Comparison of ENCODE assay signal across 13 cellular contexts in genomic region chr2:157825885-157826284, GRCh38. TPM values are rescaled to one million over a fixed set of nuclear protein-coding genes. Genes with fewer than 3 reads are reported as not detected.
DNase-seq lines count a peak whose midpoint lies in the region; ATAC-seq, FAIRE-seq and TF ChIP-seq lines count a peak whose summit lies in the region.
"Had no signal": no experiment of that assay in that cellular context is flagged by ENCODE, and none has a peak within 500 bp of the region (broad histone marks: within the 10 kb centered on the region; RNA-seq: fewer than 3 reads in every experiment).

No MANE protein-coding gene starts in this region.

- no peak overlapping the region for H4K91ac ChIP-seq in IMR-90 (ENCODE audit: insufficient read depth, low read depth, low read length)

- no peaks in the 10 kb centered on the region for H3K27me3 ChIP-seq in CD4-positive, CD25-positive, alpha-beta regulatory T cell (ENCODE audit: control insufficient read depth, insufficient read depth, low read length)
- H3K27me3 ChIP-seq in IMR-90 (ENCODE audit: control insufficient read depth, insufficient read depth, low read length), result no peaks in the 10 kb centered on the region
- H3K27me3 ChIP-seq: ovary had no signal

- H2BK15ac ChIP-seq in IMR-90 (ENCODE audit: low read depth, low read length), result no peak overlapping the region

- no peaks in the 10 kb centered on the region for H3K9me3 Mint-ChIP-seq in CD4-positive, CD25-positive, alpha-beta regulatory T cell
- H3K9me3 Mint-ChIP-seq in nephron (no peaks in the 10 kb centered on the region), osteocyte (ENCODE audit: unreplicated experiment) (no peaks in the 10 kb centered on the region)

- peaks cover 13% of the 10 kb centered on the region for H3K36me3 ChIP-seq in CD4-positive, CD25-positive, alpha-beta regulatory T cell (ENCODE audit: control insufficient read depth, insufficient read depth, low read length)
- no peaks in the 10 kb centered on the region; the same call in none of the 2 replicates for H3K36me3 ChIP-seq in IMR-90 (ENCODE audit: control insufficient read depth, insufficient read depth, low read length)
- H3K36me3 ChIP-seq: ovary had no signal

- no peak overlapping the region for H3K18ac ChIP-seq in IMR-90 (ENCODE audit: low read depth, low read length)

- H3K4me1 ChIP-seq in CD4-positive, CD25-positive, alpha-beta regulatory T cell (ENCODE audit: control insufficient read depth, insufficient read depth, low read length, poor library complexity, severe bottlenecking), result no peaks in the 10 kb centered on the region
- peaks cover 5% of the 10 kb centered on the region for H3K4me1 ChIP-seq in IMR-90 (ENCODE audit: control insufficient read depth, insufficient read depth, low read length)

- TF ChIP-seq POLR2A in IMR-90 (IDR thresholded peaks at IDR 0.05; ENCODE audit: low read depth, low read length), result no peak

- no peak overlapping the region for H3K14ac ChIP-seq in IMR-90 (replicated peaks; ENCODE audit: low read depth, low read length)

- peaks cover 13% of the 10 kb centered on the region for H3K9me1 ChIP-seq in IMR-90 (ENCODE audit: insufficient read depth, low read length)

- H3K4me3 ChIP-seq in CD4-positive, CD25-positive, alpha-beta regulatory T cell (ENCODE audit: low read depth, low read length), result no peak overlapping the region
- H3K4me3 ChIP-seq in IMR-90 (ENCODE audit: insufficient read depth, low read depth, low read length) (no peak overlapping the region), cardiac fibroblast (replicated peaks in 1 of 2; ENCODE audit: low read depth in 2 of 2, low read length in 2 of 2) (no peak overlapping the region)
- H3K4me3 ChIP-seq: ovary had no signal

- H3K4me1 Mint-ChIP-seq in CD4-positive, CD25-positive, alpha-beta regulatory T cell, result peaks cover 28 to 47% (median 32%) of the 10 kb centered on the region in 4 donors
- peaks cover 23% of the 10 kb centered on the region for H3K4me1 Mint-ChIP-seq in nephron
- H3K4me1 Mint-ChIP-seq in osteocyte (ENCODE audit: unreplicated experiment), result peaks cover 31% of the 10 kb centered on the region

- no peaks in the 10 kb centered on the region for H3K9me3 ChIP-seq in CD4-positive, CD25-positive, alpha-beta regulatory T cell (ENCODE audit: control insufficient read depth in 2 of 2, low read length in 2 of 2)
- H3K9me3 ChIP-seq in IMR-90 (ENCODE audit: control insufficient read depth, insufficient read depth, low read length), result no peaks in the 10 kb centered on the region
- H3K9me3 ChIP-seq: ovary, SK-N-SH had no signal

- H2BK120ac ChIP-seq in IMR-90 (ENCODE audit: low read depth, low read length), result no peak overlapping the region

- H2AK5ac ChIP-seq in IMR-90 (ENCODE audit: low read depth, low read length), result no peak overlapping the region

- dilution Hi-C loops in IMR-90 (cut with HindIII; ENCODE audit: low sequenced_read_pairs, unreplicated experiment), result no loop called here

- TF ChIP-seq CTCF in IMR-90 (conservative IDR thresholded peaks at IDR 0.05; ENCODE audit: low read depth, low read length), result no peak
- TF ChIP-seq CTCF in cardiac fibroblast (IDR thresholded peaks at IDR 0.05; ENCODE audit: low read depth, low read length), result no peak
- no peak for TF ChIP-seq CTCF in nephron (IDR thresholded peaks at IDR 0.05; ENCODE audit: unreplicated experiment in 3 of 3)
- TF ChIP-seq CTCF in osteocyte (IDR thresholded peaks at IDR 0.05), result no peak

- no peak overlapping the region for H3K4ac ChIP-seq in IMR-90 (ENCODE audit: low read depth, low read length)

- H3K4me3 Mint-ChIP-seq in CD4-positive, CD25-positive, alpha-beta regulatory T cell, result no peak overlapping the region
- H3K4me3 Mint-ChIP-seq in nephron (no peak overlapping the region), osteocyte (ENCODE audit: unreplicated experiment) (no peak overlapping the region)

- DNase-seq in CD4-positive, CD25-positive, alpha-beta regulatory T cell, result no peak
- DNase-seq in IMR-90, result peak; percentile 54
- DNase-seq in cardiac fibroblast (ENCODE audit: low read depth in 2 of 2), result peak; percentile 44 to 63
- no peak for DNase-seq in RCC 7860 (ENCODE audit: low spot score)
- DNase-seq in osteocyte (ENCODE audit: extremely low spot score, unreplicated experiment), result no peak
- DNase-seq in effector CD4-positive, alpha-beta T cell, result no peak
- DNase-seq: caudate nucleus, NCI-H2081, ovary, SK-N-SH had no signal

- no peak overlapping the region for H2BK20ac ChIP-seq in IMR-90 (ENCODE audit: low read depth, low read length)

- no TSS peak for BruUV-seq in IMR-90 (replicated peaks; lab: Mats Ljungman, UMichigan)

- ATAC-seq in CD4-positive, CD25-positive, alpha-beta regulatory T cell (ENCODE audit: low read depth in 2 of 2), result no peak
- ATAC-seq in IMR-90 (ENCODE audit: low read depth) (peak; percentile 55), GM18861 (IDR thresholded peaks at IDR 0.05; ENCODE audit: unreplicated experiment) (no peak)

- intact Hi-C loops in IMR-90 (cut with micrococcal nuclease), result no loop called here

- H3K27ac ChIP-seq in CD4-positive, CD25-positive, alpha-beta regulatory T cell (ENCODE audit: insufficient read depth, low read length, poor library complexity, severe bottlenecking), result no peak overlapping the region
- H3K27ac ChIP-seq in IMR-90 (ENCODE audit: insufficient read depth, low read length), result no peak overlapping the region
- H3K27ac ChIP-seq: HL-60, ovary had no signal

- H4K20me1 ChIP-seq in IMR-90 (ENCODE audit: insufficient read depth, low read length), result peaks cover 4% of the 10 kb centered on the region; the same call in 1 of the 2 replicates

- H4K8ac ChIP-seq in IMR-90 (ENCODE audit: low read depth in 2 of 2, low read length in 2 of 2), result no peak overlapping the region

- POLR2A ChIA-PET in IMR-90 (lab: Charles Lee; ENCODE audit: unreplicated experiment), result no interaction called here

- TF ChIP-seq RAD21 in IMR-90 (IDR thresholded peaks at IDR 0.05; ENCODE audit: low read length), result no peak

- FAIRE-seq in RCC 7860 (lab: Jason Lieb, UNC), result no peak

- peaks cover 22 to 72% of the 10 kb centered on the region in 2 experiments for H3K79me1 ChIP-seq in IMR-90 (ENCODE audit: low read depth in 1 of 2, low read length in 2 of 2)

- peak overlapping the region; percentile 8; the same call in 1 of the 2 replicates for H3K23ac ChIP-seq in IMR-90 (ENCODE audit: low read depth, low read length)

- H3K27me3 Mint-ChIP-seq in CD4-positive, CD25-positive, alpha-beta regulatory T cell, result no peaks in the 10 kb centered on the region
- H3K27me3 Mint-ChIP-seq in nephron (ENCODE audit: low read depth), result no peaks in the 10 kb centered on the region
- no peaks in the 10 kb centered on the region for H3K27me3 Mint-ChIP-seq in osteocyte (ENCODE audit: unreplicated experiment)

- H3K9ac ChIP-seq in IMR-90 (ENCODE audit: low read depth, low read length), result no peak overlapping the region
- H3K9ac ChIP-seq: SK-N-SH had no signal

- in situ Hi-C loops in IMR-90 (cut with MboI; ENCODE audit: low sequenced_read_pairs), result no loop called here

- CTCF ChIA-PET in IMR-90 (lab: Yijun Ruan, JAX), result interaction anchor here (1.4 kb wide), 1 partner anchor 17 kb away, joined by 3 read pairs; no protein-coding TSS in a partner anchor

- peaks cover 40% of the 10 kb centered on the region for H3K36me3 Mint-ChIP-seq in CD4-positive, CD25-positive, alpha-beta regulatory T cell
- H3K36me3 Mint-ChIP-seq in nephron (ENCODE audit: low read depth) (peaks cover 22% of the 10 kb centered on the region), osteocyte (ENCODE audit: unreplicated experiment) (peaks cover 19% of the 10 kb centered on the region)

- no peak overlapping the region for H2BK5ac ChIP-seq in IMR-90 (ENCODE audit: low read depth, low read length, poor library complexity, severe bottlenecking)

- H3K4me2 ChIP-seq in IMR-90 (ENCODE audit: low read depth, low read length), result no peak overlapping the region
- H3K4me2 ChIP-seq: SK-N-SH had no signal

- H4K5ac ChIP-seq in IMR-90 (ENCODE audit: low read depth, low read length), result no peak overlapping the region

- WGBS in IMR-90 (ENCODE audit: extremely low coverage in 2 of 2, insufficient read length in 1 of 2), 2 experiments, result no CpG with 5 or more reads among the region's 6 CpGs

- peak overlapping the region in 2 of 3 donors; percentile 34 to 81 for H3K27ac Mint-ChIP-seq in CD4-positive, CD25-positive, alpha-beta regulatory T cell
- H3K27ac Mint-ChIP-seq in nephron, result peak overlapping the region in 2 of 3 experiments; percentile 5 to 37
- H3K27ac Mint-ChIP-seq in osteocyte (ENCODE audit: unreplicated experiment), result no peak overlapping the region

- no peak overlapping the region for H2AFZ ChIP-seq in IMR-90 (replicated peaks; ENCODE audit: low read length, poor library complexity)

- no peak overlapping the region for H3K56ac ChIP-seq in IMR-90 (ENCODE audit: extremely low read depth, insufficient read depth, low read length)

- H2AK9ac ChIP-seq in IMR-90 (replicated peaks; ENCODE audit: low read depth, low read length, poor library complexity), result no peak overlapping the region

TF ChIP-seq in IMR-90, 13 proteins besides CTCF, POLR2A, EP300 and RAD21:
- TF ChIP-seq CHD1 (IDR thresholded peaks at IDR 0.05; ENCODE audit: low read depth, low read length) (no peak), MXI1 (IDR thresholded peaks at IDR 0.05; ENCODE audit: borderline replicate concordance, low read depth, low read length) (no peak), CEBPB (IDR thresholded peaks at IDR 0.05; ENCODE audit: low read depth, low read length) (peak; percentile 41; the same call in 1 of the 2 replicates)

RNA-seq across cellular contexts. Expression of gene ACVR1, which starts 50.2 kb away (rescaled TPM):
- total RNA-seq in CD4-positive, CD25-positive, alpha-beta regulatory T cell, result 64.2 TPM
- 10 to 100 TPM; 14.1 to 21.4 (median 17.3) TPM for polyA plus RNA-seq in CD4-positive, CD25-positive, alpha-beta regulatory T cell
- total RNA-seq in IMR-90 (2012; rRNA removed), result 21.1 and 24.2 TPM in 2 replicates
- 32.0 and 40.8 TPM in 2 replicates for polyA plus RNA-seq in IMR-90 (2012; rRNA removed)
- polyA plus RNA-seq in IMR-90 (2012; cell fraction: cytosol; rRNA removed), result 24.3 and 50.9 TPM in 2 replicates
- polyA plus RNA-seq in IMR-90 (2012; cell fraction: nucleus; rRNA removed; ENCODE audit: low replicate concordance), result 13.1 and 33.6 TPM in 2 replicates
- 59.5 and 66.6 TPM in 2 replicates for total RNA-seq in osteocyte

Comparison
In these comparisons a context has a peak if more than half of its experiments do, and no peak if none do; other contexts are left out.
1. DNase-seq: peak in IMR-90 (single experiment) and cardiac fibroblast (2 of 2); none in CD4-positive, CD25-positive, alpha-beta regulatory T cell (0 of 3), RCC 7860 (single experiment), osteocyte (single experiment) and effector CD4-positive, alpha-beta T cell (single experiment).